In the genomic region with DNA sequence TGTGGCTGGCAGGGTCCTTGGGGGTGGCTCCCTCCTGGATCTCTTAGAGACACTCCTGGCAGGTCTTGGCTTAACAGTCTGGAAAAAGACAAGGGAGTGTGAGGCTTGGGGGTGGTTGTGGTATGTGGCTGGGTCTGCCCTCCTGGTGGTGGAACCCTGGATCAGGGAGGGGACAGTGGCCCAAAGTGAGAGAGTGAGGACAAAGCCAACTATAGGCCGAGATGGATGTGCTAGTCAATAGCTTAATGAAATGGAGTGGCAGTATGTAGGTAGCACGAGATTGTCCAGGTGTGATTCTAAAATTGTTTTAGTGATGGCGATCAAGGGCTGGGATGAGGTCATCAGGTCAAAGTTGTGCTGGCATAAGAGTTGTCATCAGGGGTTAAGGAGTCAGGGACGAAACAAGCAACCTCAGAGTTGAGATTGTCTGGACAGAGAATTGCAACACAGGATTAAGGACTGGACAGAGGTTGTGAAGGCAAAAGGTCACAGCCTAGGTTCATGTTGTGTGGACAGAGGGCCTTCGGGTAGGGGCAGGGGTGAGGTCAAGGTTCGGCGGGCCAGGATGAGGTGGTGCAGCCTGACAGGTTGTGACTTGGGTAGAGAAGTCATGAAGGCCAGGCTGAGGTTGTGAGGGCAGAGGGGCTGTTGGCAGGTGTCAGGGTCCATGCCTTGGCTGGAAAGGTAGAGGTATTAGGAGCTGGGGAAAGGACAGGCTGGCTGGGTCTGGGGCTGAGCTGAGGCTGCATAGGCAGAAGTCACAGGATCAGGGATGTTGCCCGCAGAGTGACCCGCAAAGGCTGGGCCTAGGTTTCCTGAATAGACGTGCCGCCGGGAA, we compare ENCODE assay signal across 1 cellular context.
TF ChIP-seq lines count a peak whose summit lies in the region.

No MANE protein-coding gene starts in this region.

TF ChIP-seq in GM23338, 12 proteins besides CTCF, POLR2A, EP300 and RAD21:
- TF ChIP-seq STAT1 (IDR thresholded peaks at IDR 0.05; ENCODE audit: unreplicated experiment) (no peak), EZH2phosphoT487 (IDR thresholded peaks at IDR 0.05; ENCODE audit: unreplicated experiment) (no peak), NANOG (IDR thresholded peaks at IDR 0.05; ENCODE audit: borderline replicate concordance) (no peak), ZNF331 (CRISPR knock-in tag; IDR thresholded peaks at IDR 0.05; ENCODE audit: low read depth) (no peak), POLR2AphosphoS5 (IDR thresholded peaks at IDR 0.05; ENCODE audit: low read depth) (no peak), JUNB (IDR thresholded peaks at IDR 0.05; ENCODE audit: unreplicated experiment) (no peak), EZH2 (IDR thresholded peaks at IDR 0.05; ENCODE audit: low read depth, unreplicated experiment) (no peak), ZNF114 (CRISPR knock-in tag; IDR thresholded peaks at IDR 0.05) (no peak), CREB1 (CRISPR knock-in tag; IDR thresholded peaks at IDR 0.05; ENCODE audit: low read depth) (no peak)
- TF ChIP-seq, protein P1, sequence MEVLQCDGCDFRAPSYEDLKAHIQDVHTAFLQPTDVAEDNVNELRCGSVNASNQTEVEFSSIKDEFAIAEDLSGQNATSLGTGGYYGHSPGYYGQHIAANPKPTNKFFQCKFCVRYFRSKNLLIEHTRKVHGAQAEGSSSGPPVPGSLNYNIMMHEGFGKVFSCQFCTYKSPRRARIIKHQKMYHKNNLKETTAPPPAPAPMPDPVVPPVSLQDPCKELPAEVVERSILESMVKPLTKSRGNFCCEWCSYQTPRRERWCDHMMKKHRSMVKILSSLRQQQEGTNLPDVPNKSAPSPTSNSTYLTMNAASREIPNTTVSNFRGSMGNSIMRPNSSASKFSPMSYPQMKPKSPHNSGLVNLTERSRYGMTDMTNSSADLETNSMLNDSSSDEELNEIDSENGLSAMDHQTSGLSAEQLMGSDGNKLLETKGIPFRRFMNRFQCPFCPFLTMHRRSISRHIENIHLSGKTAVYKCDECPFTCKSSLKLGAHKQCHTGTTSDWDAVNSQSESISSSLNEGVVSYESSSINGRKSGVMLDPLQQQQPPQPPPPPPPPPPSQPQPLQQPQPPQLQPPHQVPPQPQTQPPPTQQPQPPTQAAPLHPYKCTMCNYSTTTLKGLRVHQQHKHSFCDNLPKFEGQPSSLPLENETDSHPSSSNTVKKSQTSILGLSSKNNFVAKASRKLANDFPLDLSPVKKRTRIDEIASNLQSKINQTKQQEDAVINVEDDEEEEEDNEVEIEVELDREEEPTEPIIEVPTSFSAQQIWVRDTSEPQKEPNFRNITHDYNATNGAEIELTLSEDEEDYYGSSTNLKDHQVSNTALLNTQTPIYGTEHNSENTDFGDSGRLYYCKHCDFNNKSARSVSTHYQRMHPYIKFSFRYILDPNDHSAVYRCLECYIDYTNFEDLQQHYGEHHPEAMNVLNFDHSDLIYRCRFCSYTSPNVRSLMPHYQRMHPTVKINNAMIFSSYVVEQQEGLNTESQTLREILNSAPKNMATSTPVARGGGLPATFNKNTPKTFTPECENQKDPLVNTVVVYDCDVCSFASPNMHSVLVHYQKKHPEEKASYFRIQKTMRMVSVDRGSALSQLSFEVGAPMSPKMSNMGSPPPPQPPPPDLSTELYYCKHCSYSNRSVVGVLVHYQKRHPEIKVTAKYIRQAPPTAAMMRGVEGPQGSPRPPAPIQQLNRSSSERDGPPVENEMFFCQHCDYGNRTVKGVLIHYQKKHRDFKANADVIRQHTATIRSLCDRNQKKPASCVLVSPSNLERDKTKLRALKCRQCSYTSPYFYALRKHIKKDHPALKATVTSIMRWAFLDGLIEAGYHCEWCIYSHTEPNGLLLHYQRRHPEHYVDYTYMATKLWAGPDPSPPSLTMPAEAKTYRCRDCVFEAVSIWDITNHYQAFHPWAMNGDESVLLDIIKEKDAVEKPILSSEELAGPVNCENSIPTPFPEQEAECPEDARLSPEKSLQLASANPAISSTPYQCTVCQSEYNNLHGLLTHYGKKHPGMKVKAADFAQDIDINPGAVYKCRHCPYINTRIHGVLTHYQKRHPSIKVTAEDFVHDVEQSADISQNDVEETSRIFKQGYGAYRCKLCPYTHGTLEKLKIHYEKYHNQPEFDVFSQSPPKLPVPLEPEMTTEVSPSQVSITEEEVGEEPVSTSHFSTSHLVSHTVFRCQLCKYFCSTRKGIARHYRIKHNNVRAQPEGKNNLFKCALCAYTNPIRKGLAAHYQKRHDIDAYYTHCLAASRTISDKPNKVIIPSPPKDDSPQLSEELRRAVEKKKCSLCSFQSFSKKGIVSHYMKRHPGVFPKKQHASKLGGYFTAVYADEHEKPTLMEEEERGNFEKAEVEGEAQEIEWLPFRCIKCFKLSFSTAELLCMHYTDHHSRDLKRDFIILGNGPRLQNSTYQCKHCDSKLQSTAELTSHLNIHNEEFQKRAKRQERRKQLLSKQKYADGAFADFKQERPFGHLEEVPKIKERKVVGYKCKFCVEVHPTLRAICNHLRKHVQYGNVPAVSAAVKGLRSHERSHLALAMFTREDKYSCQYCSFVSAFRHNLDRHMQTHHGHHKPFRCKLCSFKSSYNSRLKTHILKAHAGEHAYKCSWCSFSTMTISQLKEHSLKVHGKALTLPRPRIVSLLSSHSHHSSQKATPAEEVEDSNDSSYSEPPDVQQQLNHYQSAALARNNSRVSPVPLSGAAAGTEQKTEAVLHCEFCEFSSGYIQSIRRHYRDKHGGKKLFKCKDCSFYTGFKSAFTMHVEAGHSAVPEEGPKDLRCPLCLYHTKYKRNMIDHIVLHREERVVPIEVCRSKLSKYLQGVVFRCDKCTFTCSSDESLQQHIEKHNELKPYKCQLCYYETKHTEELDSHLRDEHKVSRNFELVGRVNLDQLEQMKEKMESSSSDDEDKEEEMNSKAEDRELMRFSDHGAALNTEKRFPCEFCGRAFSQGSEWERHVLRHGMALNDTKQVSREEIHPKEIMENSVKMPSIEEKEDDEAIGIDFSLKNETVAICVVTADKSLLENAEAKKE (CRISPR knock-in tag; IDR thresholded peaks at IDR 0.05) = no peak
- TF ChIP-seq, protein P2, sequence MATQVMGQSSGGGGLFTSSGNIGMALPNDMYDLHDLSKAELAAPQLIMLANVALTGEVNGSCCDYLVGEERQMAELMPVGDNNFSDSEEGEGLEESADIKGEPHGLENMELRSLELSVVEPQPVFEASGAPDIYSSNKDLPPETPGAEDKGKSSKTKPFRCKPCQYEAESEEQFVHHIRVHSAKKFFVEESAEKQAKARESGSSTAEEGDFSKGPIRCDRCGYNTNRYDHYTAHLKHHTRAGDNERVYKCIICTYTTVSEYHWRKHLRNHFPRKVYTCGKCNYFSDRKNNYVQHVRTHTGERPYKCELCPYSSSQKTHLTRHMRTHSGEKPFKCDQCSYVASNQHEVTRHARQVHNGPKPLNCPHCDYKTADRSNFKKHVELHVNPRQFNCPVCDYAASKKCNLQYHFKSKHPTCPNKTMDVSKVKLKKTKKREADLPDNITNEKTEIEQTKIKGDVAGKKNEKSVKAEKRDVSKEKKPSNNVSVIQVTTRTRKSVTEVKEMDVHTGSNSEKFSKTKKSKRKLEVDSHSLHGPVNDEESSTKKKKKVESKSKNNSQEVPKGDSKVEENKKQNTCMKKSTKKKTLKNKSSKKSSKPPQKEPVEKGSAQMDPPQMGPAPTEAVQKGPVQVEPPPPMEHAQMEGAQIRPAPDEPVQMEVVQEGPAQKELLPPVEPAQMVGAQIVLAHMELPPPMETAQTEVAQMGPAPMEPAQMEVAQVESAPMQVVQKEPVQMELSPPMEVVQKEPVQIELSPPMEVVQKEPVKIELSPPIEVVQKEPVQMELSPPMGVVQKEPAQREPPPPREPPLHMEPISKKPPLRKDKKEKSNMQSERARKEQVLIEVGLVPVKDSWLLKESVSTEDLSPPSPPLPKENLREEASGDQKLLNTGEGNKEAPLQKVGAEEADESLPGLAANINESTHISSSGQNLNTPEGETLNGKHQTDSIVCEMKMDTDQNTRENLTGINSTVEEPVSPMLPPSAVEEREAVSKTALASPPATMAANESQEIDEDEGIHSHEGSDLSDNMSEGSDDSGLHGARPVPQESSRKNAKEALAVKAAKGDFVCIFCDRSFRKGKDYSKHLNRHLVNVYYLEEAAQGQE (IDR thresholded peaks at IDR 0.05; ENCODE audit: unreplicated experiment) = no peak
- TF ChIP-seq, protein P3, sequence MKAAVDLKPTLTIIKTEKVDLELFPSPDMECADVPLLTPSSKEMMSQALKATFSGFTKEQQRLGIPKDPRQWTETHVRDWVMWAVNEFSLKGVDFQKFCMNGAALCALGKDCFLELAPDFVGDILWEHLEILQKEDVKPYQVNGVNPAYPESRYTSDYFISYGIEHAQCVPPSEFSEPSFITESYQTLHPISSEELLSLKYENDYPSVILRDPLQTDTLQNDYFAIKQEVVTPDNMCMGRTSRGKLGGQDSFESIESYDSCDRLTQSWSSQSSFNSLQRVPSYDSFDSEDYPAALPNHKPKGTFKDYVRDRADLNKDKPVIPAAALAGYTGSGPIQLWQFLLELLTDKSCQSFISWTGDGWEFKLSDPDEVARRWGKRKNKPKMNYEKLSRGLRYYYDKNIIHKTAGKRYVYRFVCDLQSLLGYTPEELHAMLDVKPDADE (IDR thresholded peaks at IDR 0.05) = no peak
